8 cellular contexts compared by ENCODE assay signal in the genomic region with DNA sequence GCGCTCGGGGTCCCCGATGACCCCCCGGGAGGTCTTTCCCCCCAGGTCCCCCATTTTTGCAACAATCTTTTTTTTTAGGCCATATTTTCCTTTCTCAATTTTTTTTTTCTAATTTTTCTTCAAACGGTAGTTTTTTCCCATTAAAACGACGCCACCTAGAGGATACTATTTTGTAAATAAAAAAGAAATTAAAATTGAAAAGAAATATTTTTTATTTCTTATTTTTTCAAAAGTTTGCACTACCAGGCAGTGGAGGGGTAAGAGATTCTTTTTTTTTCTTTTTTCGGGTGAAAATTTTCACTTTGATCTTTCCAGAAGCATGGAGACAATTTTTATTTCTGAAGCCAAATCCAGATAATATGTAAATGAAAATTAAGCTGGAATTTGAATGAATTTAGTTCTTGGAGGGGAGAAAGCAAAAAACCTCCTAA. TPM values are rescaled to one million over a fixed set of nuclear protein-coding genes. Genes with fewer than 3 reads are reported as not detected.
DNase-seq lines count a peak whose midpoint lies in the region; ATAC-seq and TF ChIP-seq lines count a peak whose summit lies in the region.

No MANE protein-coding gene starts in this region.

- H3K9me3 ChIP-seq in ES-I3 (ENCODE audit: control insufficient read depth, insufficient read depth, low read length) (no peaks in the 10 kb centered on the region), MG63 (no peaks in the 10 kb centered on the region), uterus (no peaks in the 10 kb centered on the region)

- H3K4me3 ChIP-seq in MG63 (peak overlapping the region; percentile 86), brain microvascular endothelial cell (ENCODE audit: low read depth, low read length) (peak overlapping the region; percentile 71), uterus (peak overlapping the region; percentile 94 to 97)

- peak; percentile 36 for TF ChIP-seq CTCF in brain microvascular endothelial cell (IDR thresholded peaks at IDR 0.05; ENCODE audit: low read depth, low read length, missing control alignments)
- TF ChIP-seq CTCF in uterus (IDR thresholded peaks at IDR 0.05): peak in 3 of 4 experiments; percentile 25 to 74 (median 64)

- H3K4me1 ChIP-seq in ES-I3 (ENCODE audit: insufficient read depth, low read length) (peaks cover 4% of the 10 kb centered on the region; the same call in 1 of the 2 replicates), uterus (no peaks in the 10 kb centered on the region)

- DNase-seq in MG63 (no peak), brain microvascular endothelial cell (no peak), lung microvascular endothelial cell (ENCODE audit: low read depth in 2 of 2) (peak; percentile 28 to 43), uterus (no peak)
- DNase-seq in activated CD8-positive, alpha-beta memory T cell treated with anti-CD3 and anti-CD28 coated beads for 24 hours: no peak

- in situ Hi-C loops in brain microvascular endothelial cell (cut with HindIII; ENCODE audit: low pct_ligation_motif_present, low sequenced_read_pairs): no loop called here

- ATAC-seq in GM21529 (IDR thresholded peaks at IDR 0.05; ENCODE audit: unreplicated experiment) (no peak), GM21717 (IDR thresholded peaks at IDR 0.05; ENCODE audit: unreplicated experiment) (no peak)

- H3K27me3 ChIP-seq in MG63 (no peaks in the 10 kb centered on the region), brain microvascular endothelial cell (replicated peaks) (no peaks in the 10 kb centered on the region), uterus (no peaks in the 10 kb centered on the region)

- no peaks in the 10 kb centered on the region for H3K36me3 ChIP-seq in ES-I3 (ENCODE audit: insufficient read depth, low read length)
- no peaks in the 10 kb centered on the region for H3K36me3 ChIP-seq in MG63
- no peaks in the 10 kb centered on the region for H3K36me3 ChIP-seq in brain microvascular endothelial cell (replicated peaks)
- no peaks in the 10 kb centered on the region for H3K36me3 ChIP-seq in uterus

- H3K9ac ChIP-seq in ES-I3 (ENCODE audit: low read depth, low read length): peak overlapping the region; percentile 89

- no peak for TF ChIP-seq POLR2A in uterus (IDR thresholded peaks at IDR 0.05)

- intact Hi-C loops in uterus (cut with DNase I; ENCODE audit: low total_unique reads): no loop called here

- H3K27ac ChIP-seq in brain microvascular endothelial cell (peak overlapping the region; percentile 68), uterus (peak overlapping the region; percentile 90 to 92)

RNA-seq across cellular contexts. Expression of gene ZNF618, which starts 0.7 kb away (rescaled TPM):
- 3.4 and 3.6 TPM in 2 replicates for total RNA-seq in MG63 (2014; rRNA removed; shearing (Covaris generic); ENCODE audit: low replicate concordance)
- 6.7 and 8.1 TPM in 2 replicates for total RNA-seq in lung microvascular endothelial cell
- total RNA-seq in uterus: 10 to 100 TPM in 2 of 4 donors, 1 to 10 TPM in 2; 3.8 to 24.2 (median 12.3) TPM

Comparison
In these comparisons a context has a peak if more than half of its experiments do, and no peak if none do; other contexts are left out.
1. DNase-seq: peak in lung microvascular endothelial cell (2 of 2); none in MG63 (single experiment), brain microvascular endothelial cell (single experiment), uterus (0 of 2) and activated CD8-positive, alpha-beta memory T cell treated with anti-CD3 and anti-CD28 coated beads for 24 hours (single experiment).
2. Peak in every context shown above with its lines, with median percentiles within 50 percentile points of each other: H3K4me3 ChIP-seq.